8 cellular contexts compared by ENCODE assay signal in genomic region chr12:65156366-65156831, GRCh38. TPM values are rescaled to one million over a fixed set of nuclear protein-coding genes. Genes with fewer than 3 reads are reported as not detected.
A peak's percentile ranks its signal among the peaks of the same experiment; 100 is the strongest.
DNase-seq lines count a peak whose midpoint lies in the region; ATAC-seq and TF ChIP-seq lines count a peak whose summit lies in the region.

No MANE protein-coding gene starts in this region.

- peak; percentile 80 for DNase-seq in KBM-7
- peak; percentile 19 to 36 for DNase-seq in cardiac fibroblast (ENCODE audit: low read depth in 2 of 2)
- no peak for DNase-seq in left ventricle myocardium superior
- no peak for DNase-seq in colonic mucosa
- no peak for DNase-seq in effector CD8-positive, alpha-beta T cell (lab: John Stamatoyannopoulos, UW)
- DNase-seq in GM19240 (ENCODE audit: insufficient read length, low spot score), result no peak

- H3K9ac ChIP-seq in colonic mucosa (ENCODE audit: low read depth in 2 of 2, low read length in 2 of 2), result peak overlapping the region in 1 of 2 donors; percentile 8

- no peaks in the 10 kb centered on the region for H3K4me1 ChIP-seq in colonic mucosa

- no peak overlapping the region for H3K27ac ChIP-seq in colonic mucosa

- intact Hi-C loops in left ventricle myocardium superior (cut with micrococcal nuclease), result no loop called here
- intact Hi-C loops in colonic mucosa (cut with DNase I), result no loop called here

- ATAC-seq in GM18502 (IDR thresholded peaks at IDR 0.05; ENCODE audit: poor library complexity, unreplicated experiment), result peak; percentile 95
- ATAC-seq in GM21619 (IDR thresholded peaks at IDR 0.05; ENCODE audit: unreplicated experiment), result peak; percentile 93
- ATAC-seq in left ventricle myocardium superior, result no peak

- H3K9me3 ChIP-seq in colonic mucosa, result no peaks in the 10 kb centered on the region

- TF ChIP-seq CTCF in cardiac fibroblast (IDR thresholded peaks at IDR 0.05; ENCODE audit: low read depth, low read length), result no peak
- TF ChIP-seq CTCF in colonic mucosa (IDR thresholded peaks at IDR 0.05), result no peak

- in situ Hi-C loops in KBM-7 (cut with MboI; ENCODE audit: low pct_unique_long_range_greater_than_20kb, low sequenced_read_pairs), result no loop called here

- no peak overlapping the region for H3K4me3 ChIP-seq in cardiac fibroblast (replicated peaks in 1 of 2; ENCODE audit: low read depth in 2 of 2, low read length in 2 of 2)
- no peak overlapping the region for H3K4me3 ChIP-seq in colonic mucosa

- no peaks in the 10 kb centered on the region for H3K36me3 ChIP-seq in colonic mucosa

- no peaks in the 10 kb centered on the region for H3K27me3 ChIP-seq in colonic mucosa

RNA-seq across cellular contexts. Expression of gene LEMD3, which starts 13.0 kb away (rescaled TPM):
- 16.8 TPM for total RNA-seq in left ventricle myocardium superior
- total RNA-seq in colonic mucosa, result 10 to 100 TPM; 28.9 to 35.6 TPM

RNA-seq across cellular contexts. Expression of gene WIF1, which starts 35.3 kb away (rescaled TPM):
- total RNA-seq in left ventricle myocardium superior (not detected), colonic mucosa (under 1 TPM in 1 of 2 donors, not detected in 1; 0.20 TPM)

Comparison
In these comparisons a context has a peak if more than half of its experiments do, and no peak if none do; other contexts are left out.
1. DNase-seq: peak in KBM-7 (single experiment) and cardiac fibroblast (2 of 2); none in left ventricle myocardium superior (single experiment), colonic mucosa (single experiment), effector CD8-positive, alpha-beta T cell (single experiment) and GM19240 (single experiment).